Comparison of ENCODE assay signal across 16 cellular contexts in the genomic region with DNA sequence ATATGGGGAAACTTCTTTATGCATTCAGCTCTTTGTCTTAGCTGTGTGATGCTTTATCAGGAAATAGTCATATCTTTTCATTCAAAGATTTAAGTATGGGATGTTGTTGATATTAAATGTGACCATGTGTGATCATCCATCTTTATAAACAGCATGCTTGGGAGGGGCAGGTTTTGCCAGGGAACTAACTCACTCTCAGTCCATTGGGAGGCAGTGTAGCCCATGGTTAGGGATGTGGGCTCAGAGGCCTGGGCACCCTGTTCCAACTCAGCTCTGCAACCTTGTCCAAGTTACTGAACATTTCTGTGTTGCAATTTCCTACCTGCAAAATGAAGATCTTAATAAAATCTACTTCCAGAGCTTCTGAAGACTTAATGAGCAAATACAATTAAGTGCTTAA.
DNase-seq lines count a peak whose midpoint lies in the region; ATAC-seq and TF ChIP-seq lines count a peak whose summit lies in the region.
"Had no signal": no experiment of that assay in that cellular context is flagged by ENCODE, and none has a peak within 500 bp of the region (broad histone marks: within the 10 kb centered on the region; RNA-seq: fewer than 3 reads in every experiment).

No MANE protein-coding gene starts in this region.

- H3K27me3 Mint-ChIP-seq in activated CD4-positive, alpha-beta T cell treated with anti-CD3 and anti-CD28 coated beads for 36 hours: peaks cover 39% of the 10 kb centered on the region
- H3K27me3 Mint-ChIP-seq in neural progenitor cell (ENCODE audit: insufficient read depth, low read depth): peaks cover 4% of the 10 kb centered on the region
- H3K27me3 Mint-ChIP-seq: dendritic cell treated with granulocyte-macrophage colony-stimulating factor and Interleukin-4, amounts not matched to agents 40 ng/mL and 50 ng/mL, for 4 days had no signal

- no peak overlapping the region for H3K4me3 Mint-ChIP-seq in activated CD4-positive, alpha-beta T cell treated with anti-CD3 and anti-CD28 coated beads for 36 hours
- no peak overlapping the region for H3K4me3 Mint-ChIP-seq in neural progenitor cell
- H3K4me3 Mint-ChIP-seq: activated naive CD8-positive, alpha-beta T cell treated with anti-CD3 and anti-CD28 coated beads for 36 hours; dendritic cell treated with granulocyte-macrophage colony-stimulating factor and Interleukin-4, amounts not matched to agents 40 ng/mL and 50 ng/mL, for 4 days; mesothelial cell of epicardium; T-helper 1 cell treated with Interleukin-12 subunit alpha and Interleukin-12 subunit beta and Interleukin-4 antibody, amounts not matched to agents 30 μg/mL and 1 μg/mL, for 36 hours had no signal

- H3K27me3 ChIP-seq in MM.1S (replicated peaks; ENCODE audit: insufficient read depth, low read length) (no peaks in the 10 kb centered on the region), mammary epithelial cell (ENCODE audit: insufficient read depth, low read length) (no peaks in the 10 kb centered on the region), neural progenitor cell (no peaks in the 10 kb centered on the region), ascending aorta (no peaks in the 10 kb centered on the region)
- H3K27me3 ChIP-seq: hepatocyte had no signal

- dilution Hi-C loops in mammary epithelial cell (cut with HindIII; ENCODE audit: low sequenced_read_pairs): no loop called here

- H3K79me2 ChIP-seq in MM.1S (ENCODE audit: low read length) (no peaks in the 10 kb centered on the region), mammary epithelial cell (ENCODE audit: insufficient read depth, low read length) (no peaks in the 10 kb centered on the region), neural progenitor cell (ENCODE audit: low read depth) (no peaks in the 10 kb centered on the region)
- H3K79me2 ChIP-seq: hepatocyte had no signal

- peak; percentile 39 for DNase-seq in activated CD4-positive, alpha-beta T cell treated with anti-CD3 and anti-CD28 coated beads for 36 hours
- no peak for DNase-seq in activated CD4-positive, alpha-beta T cell treated with anti-CD3 and anti-CD28 coated beads for 4 hours
- DNase-seq in MM.1S: peak; percentile 51
- peak; percentile 23 for DNase-seq in mammary epithelial cell
- DNase-seq in neural progenitor cell (ENCODE audit: low spot score): no peak
- no peak for DNase-seq in ascending aorta (ENCODE audit: low spot score in 2 of 2)
- DNase-seq in G401 (ENCODE audit: low spot score): no peak
- DNase-seq: activated naive CD8-positive, alpha-beta T cell treated with anti-CD3 and anti-CD28 coated beads for 36 hours; NCI-H510A treated with DMSO at 0.1 percent for 48 hours; psoas muscle had no signal

- H3K9me3 ChIP-seq in MM.1S (replicated peaks; ENCODE audit: insufficient read depth, low read length) (no peaks in the 10 kb centered on the region), mammary epithelial cell (replicated peaks; ENCODE audit: insufficient read depth, low read length) (no peaks in the 10 kb centered on the region), neural progenitor cell (ENCODE audit: low read depth) (no peaks in the 10 kb centered on the region), ascending aorta (no peaks in the 10 kb centered on the region)
- H3K9me3 ChIP-seq: psoas muscle, thoracic aorta had no signal

- no peak overlapping the region for H3K27ac ChIP-seq in MM.1S (ENCODE audit: low read length)
- no peak overlapping the region for H3K27ac ChIP-seq in mammary epithelial cell (ENCODE audit: insufficient read depth, low read depth, low read length)
- H3K27ac ChIP-seq in neural progenitor cell: no peak overlapping the region
- H3K27ac ChIP-seq in ascending aorta: no peak overlapping the region
- H3K27ac ChIP-seq: psoas muscle, thoracic aorta had no signal

- H2AFZ ChIP-seq in MM.1S (ENCODE audit: low read length): no peak overlapping the region
- no peak overlapping the region for H2AFZ ChIP-seq in mammary epithelial cell (ENCODE audit: low read depth, low read length)
- no peak overlapping the region for H2AFZ ChIP-seq in neural progenitor cell (replicated peaks)
- H2AFZ ChIP-seq: hepatocyte had no signal

- H4K20me1 ChIP-seq in MM.1S (ENCODE audit: insufficient read depth, low read length) (no peaks in the 10 kb centered on the region), mammary epithelial cell (ENCODE audit: insufficient read depth, low read length) (no peaks in the 10 kb centered on the region), neural progenitor cell (ENCODE audit: low read depth) (no peaks in the 10 kb centered on the region)

- H3F3A ChIP-seq in MM.1S (ENCODE audit: insufficient read depth, low read length) (no peaks in the 10 kb centered on the region), neural progenitor cell (ENCODE audit: low read depth) (no peaks in the 10 kb centered on the region)

- CTCF ChIA-PET in activated CD4-positive, alpha-beta T cell treated with anti-CD3 and anti-CD28 coated beads for 36 hours (lab: Charles Lee): interaction anchor here (0.9 kb wide), 1 partner anchor 14 kb away, joined by 3 read pairs; no protein-coding TSS in a partner anchor
- CTCF ChIA-PET in mammary epithelial cell (lab: Charles Lee; ENCODE audit: low non-redundant PET): no interaction called here

- H3K4me2 ChIP-seq in MM.1S (ENCODE audit: low read depth, low read length) (no peak overlapping the region), mammary epithelial cell (ENCODE audit: insufficient read depth, low read depth, low read length) (no peak overlapping the region), neural progenitor cell (no peak overlapping the region)
- H3K4me2 ChIP-seq: hepatocyte had no signal

- H3K4me1 ChIP-seq in MM.1S (ENCODE audit: low read length) (peaks cover 6% of the 10 kb centered on the region; the same call in 1 of the 2 replicates), mammary epithelial cell (ENCODE audit: insufficient read depth, low read length) (peaks cover 13% of the 10 kb centered on the region), neural progenitor cell (peaks cover 17% of the 10 kb centered on the region), ascending aorta (no peaks in the 10 kb centered on the region)

- H3K9me2 ChIP-seq in MM.1S (replicated peaks; ENCODE audit: insufficient read depth, low read length): no peaks in the 10 kb centered on the region

- H3K4me3 ChIP-seq in MM.1S (ENCODE audit: low read length) (no peak overlapping the region), mammary epithelial cell (replicated peaks in 1 of 3; ENCODE audit: insufficient read depth in 1 of 3, low read depth in 2 of 3, low read length in 3 of 3) (no peak overlapping the region), neural progenitor cell (no peak overlapping the region), ascending aorta (no peak overlapping the region)
- H3K4me3 ChIP-seq: hepatocyte, psoas muscle, thoracic aorta had no signal

- H3K36me3 Mint-ChIP-seq in activated CD4-positive, alpha-beta T cell treated with anti-CD3 and anti-CD28 coated beads for 36 hours (ENCODE audit: low read depth): no peaks in the 10 kb centered on the region
- H3K36me3 Mint-ChIP-seq in neural progenitor cell: no peaks in the 10 kb centered on the region
- H3K36me3 Mint-ChIP-seq: activated naive CD8-positive, alpha-beta T cell treated with anti-CD3 and anti-CD28 coated beads for 36 hours; mesothelial cell of epicardium had no signal

- intact Hi-C loops in activated CD4-positive, alpha-beta T cell treated with anti-CD3 and anti-CD28 coated beads for 36 hours (cut with DNase I, micrococcal nuclease): no loop called here
- intact Hi-C loops in mammary epithelial cell (cut with micrococcal nuclease) (loop anchor here (1.0 to 2.0 kb wide), 2 partner anchors 88 to 639 kb away; no protein-coding TSS in a partner anchor), ascending aorta (cut with DNase I) (no loop called here)

- in situ Hi-C loops in mammary epithelial cell (cut with MboI; ENCODE audit: low sequenced_read_pairs in 2 of 2) (no loop called here), G401 (cut with HindIII; ENCODE audit: low sequenced_read_pairs) (no loop called here)

- no TSS peak for BruUV-seq in mammary epithelial cell (replicated peaks; lab: Mats Ljungman, UMichigan)

- TF ChIP-seq CTCF in MM.1S (IDR thresholded peaks at IDR 0.05; ENCODE audit: low read length) (peak; percentile 59), mammary epithelial cell (conservative IDR thresholded peaks at IDR 0.05 in 1 of 2, IDR thresholded peaks at IDR 0.05 in 1 of 2; ENCODE audit: extremely low read depth in 1 of 2, insufficient read depth in 1 of 2, low read depth in 1 of 2, low read length in 2 of 2) (peak; percentile 35 to 51), neural progenitor cell (IDR thresholded peaks at IDR 0.05) (peak; percentile 29), ascending aorta (IDR thresholded peaks at IDR 0.05) (no peak)

- no peaks in the 10 kb centered on the region for H3K4me1 Mint-ChIP-seq in activated CD4-positive, alpha-beta T cell treated with anti-CD3 and anti-CD28 coated beads for 36 hours
- H3K4me1 Mint-ChIP-seq in neural progenitor cell: peaks cover 15% of the 10 kb centered on the region

- POLR2A ChIA-PET in activated CD4-positive, alpha-beta T cell treated with anti-CD3 and anti-CD28 coated beads for 36 hours (lab: Charles Lee): no interaction called here

- no peak overlapping the region for H3K27ac Mint-ChIP-seq in activated CD4-positive, alpha-beta T cell treated with anti-CD3 and anti-CD28 coated beads for 36 hours
- no peak overlapping the region for H3K27ac Mint-ChIP-seq in neural progenitor cell
- H3K27ac Mint-ChIP-seq: activated naive CD8-positive, alpha-beta T cell treated with anti-CD3 and anti-CD28 coated beads for 36 hours; dendritic cell treated with granulocyte-macrophage colony-stimulating factor and Interleukin-4, amounts not matched to agents 40 ng/mL and 50 ng/mL, for 4 days; mesothelial cell of epicardium; T-helper 1 cell treated with Interleukin-12 subunit alpha and Interleukin-12 subunit beta and Interleukin-4 antibody, amounts not matched to agents 30 μg/mL and 1 μg/mL, for 36 hours had no signal

- H3K36me3 ChIP-seq in MM.1S (replicated peaks; ENCODE audit: insufficient read depth, low read length): no peaks in the 10 kb centered on the region
- no peaks in the 10 kb centered on the region for H3K36me3 ChIP-seq in mammary epithelial cell (ENCODE audit: insufficient read depth, low read length)
- no peaks in the 10 kb centered on the region for H3K36me3 ChIP-seq in neural progenitor cell
- H3K36me3 ChIP-seq in ascending aorta: no peaks in the 10 kb centered on the region
- H3K36me3 ChIP-seq: thoracic aorta had no signal

- ATAC-seq in activated CD4-positive, alpha-beta T cell treated with anti-CD3 and anti-CD28 coated beads for 36 hours: peak; percentile 53
- ATAC-seq in HG03565 (IDR thresholded peaks at IDR 0.05; ENCODE audit: unreplicated experiment): no peak
- ATAC-seq: psoas muscle had no signal

- peaks cover 4% of the 10 kb centered on the region for H3K9me3 Mint-ChIP-seq in activated CD4-positive, alpha-beta T cell treated with anti-CD3 and anti-CD28 coated beads for 36 hours (ENCODE audit: low read depth)
- peaks cover 6% of the 10 kb centered on the region for H3K9me3 Mint-ChIP-seq in neural progenitor cell
- H3K9me3 Mint-ChIP-seq: dendritic cell treated with granulocyte-macrophage colony-stimulating factor and Interleukin-4, amounts not matched to agents 40 ng/mL and 50 ng/mL, for 4 days; T-helper 1 cell treated with Interleukin-12 subunit alpha and Interleukin-12 subunit beta and Interleukin-4 antibody, amounts not matched to agents 30 μg/mL and 1 μg/mL, for 36 hours had no signal

- no peak overlapping the region for H3K9ac ChIP-seq in MM.1S (ENCODE audit: low read length)
- H3K9ac ChIP-seq in mammary epithelial cell (ENCODE audit: insufficient read depth, low read length): no peak overlapping the region
- H3K9ac ChIP-seq in neural progenitor cell: no peak overlapping the region

Comparison
In these comparisons a context has a peak if more than half of its experiments do, and no peak if none do; other contexts are left out.
1. DNase-seq: peak in activated CD4-positive, alpha-beta T cell treated with anti-CD3 and anti-CD28 coated beads for 36 hours (single experiment), MM.1S (single experiment) and mammary epithelial cell (single experiment); none in activated CD4-positive, alpha-beta T cell treated with anti-CD3 and anti-CD28 coated beads for 4 hours (0 of 2), neural progenitor cell (single experiment), ascending aorta (0 of 2) and G401 (single experiment).
2. CTCF ChIP-seq: peak in MM.1S (single experiment), mammary epithelial cell (2 of 2) and neural progenitor cell (single experiment); none in ascending aorta (0 of 3).